ENCODE assay signal across 19 cellular contexts in genomic region chr16:1918312-1918889, GRCh38. TPM values are rescaled to one million over a fixed set of nuclear protein-coding genes. Genes with fewer than 3 reads are reported as not detected.
DNase-seq lines count a peak whose midpoint lies in the region; TF ChIP-seq lines count a peak whose summit lies in the region.
"Had no signal": no experiment of that assay in that cellular context is flagged by ENCODE, and none has a peak within 500 bp of the region (broad histone marks: within the 10 kb centered on the region; RNA-seq: fewer than 3 reads in every experiment).

TSS of gene HS3ST6 (minus strand) at chr16:1918415. CDS start at chr16:1918323, 92 bp downstream.

- no peak within 1 kb of the TSS for H3K27ac ChIP-seq in HUES48 (ENCODE audit: low read depth, low read length)
- peak within 1 kb of the TSS in 1 of 2 donors; percentile 16 for H3K27ac ChIP-seq in esophagus (ENCODE audit: low read depth in 2 of 2, low read length in 1 of 2)
- no peak within 1 kb of the TSS for H3K27ac ChIP-seq in neural cell (ENCODE audit: low read length)
- H3K27ac ChIP-seq: BLaER1 treated with 17β-estradiol and CSF1 and Interleukin-3, amounts not matched to agents 10 nM and 100 nM; dorsolateral prefrontal cortex had no signal

- TF ChIP-seq RAD21 in neural cell (conservative IDR thresholded peaks at IDR 0.05): no peak

- H3K9ac ChIP-seq in ES-I3 (ENCODE audit: low read depth, low read length): peak within 1 kb of the TSS; percentile 44; the same call in 1 of the 2 replicates
- H3K9ac ChIP-seq in HUES48 (ENCODE audit: low read depth, low read length): no peak within 1 kb of the TSS
- peak within 1 kb of the TSS; percentile 12 for H3K9ac ChIP-seq in neural cell (ENCODE audit: low read length)
- H3K9ac ChIP-seq: BLaER1 treated with 17β-estradiol and CSF1 and Interleukin-3, amounts not matched to agents 10 nM and 100 nM had no signal

- H3K4me1 ChIP-seq in ES-I3 (ENCODE audit: insufficient read depth, low read length) (peaks cover 13% of the 10 kb centered on the region; the same call in 1 of the 2 replicates), HUES48 (ENCODE audit: control insufficient read depth, insufficient read depth, low read length) (peaks cover 23% of the 10 kb centered on the region), esophagus (ENCODE audit: control insufficient read depth in 2 of 2, insufficient read depth in 2 of 2, low read length in 1 of 2) (peaks cover 17 to 36% of the 10 kb centered on the region in 2 donors)

- TF ChIP-seq EP300 in neural cell (conservative IDR thresholded peaks at IDR 0.05; ENCODE audit: poor library complexity, severe bottlenecking): no peak

- WGBS in esophagus, 2 donors: 2 to 3% methylated on average over 36 to 64 of the region's 65 CpGs

- H3K4me3 ChIP-seq in HUES48 (ENCODE audit: low read depth, low read length) (peak within 1 kb of the TSS; percentile 50), esophagus (ENCODE audit: low read depth in 1 of 2, low read length in 2 of 2) (peak within 1 kb of the TSS; percentile 57 to 64), neural cell (ENCODE audit: low read length) (peak within 1 kb of the TSS; percentile 57)
- H3K4me3 ChIP-seq: BLaER1 treated with 17β-estradiol and CSF1 and Interleukin-3, amounts not matched to agents 10 nM and 100 nM; GM12878 had no signal

- no peaks in the 10 kb centered on the region for H3K9me2 ChIP-seq in neural cell (ENCODE audit: insufficient read depth, low read length)

- DNase-seq in HPDE6-E6E7 (ENCODE audit: extremely low spot score) (no peak), hippocampal formation (lab: John Stamatoyannopoulos, UW) (no peak), SIG-M5 treated with dmso at 0.1 percent for 504 hours (lab: John Stamatoyannopoulos, UW; ENCODE audit: unreplicated experiment) (no peak)
- no peak for DNase-seq in activated T-cell treated with anti-CD3 and anti-CD28 coated beads, Interleukin-2, amount 50 U/mL, for 1 hour
- DNase-seq: activated B cell treated with CpG ODN at 0.5 μM for 24 hours; activated naive CD4-positive, alpha-beta T cell treated with Interleukin-2 at 50 U/mL for 16 hours; dorsolateral prefrontal cortex; HCEC 1CT; KBM-7; NCI-H1105; NCI-H524; T-cell had no signal

- no peaks in the 10 kb centered on the region for H3F3A ChIP-seq in neural cell (ENCODE audit: insufficient read depth, low read length, poor library complexity, severe bottlenecking)

- H3K9me3 ChIP-seq in ES-I3 (ENCODE audit: control insufficient read depth, insufficient read depth, low read length) (no peaks in the 10 kb centered on the region), HUES48 (ENCODE audit: control insufficient read depth, insufficient read depth, low read length) (no peaks in the 10 kb centered on the region), esophagus (ENCODE audit: control insufficient read depth in 2 of 2, insufficient read depth in 1 of 2, low read depth in 1 of 2, low read length in 1 of 2) (peaks cover 0 to 2% of the 10 kb centered on the region in 2 donors), neural cell (ENCODE audit: low read length) (no peaks in the 10 kb centered on the region)

- H3K27me3 ChIP-seq in HUES48 (ENCODE audit: control insufficient read depth, insufficient read depth, low read length) (peaks cover 83% of the 10 kb centered on the region), esophagus (ENCODE audit: control insufficient read depth in 1 of 2, insufficient read depth in 2 of 2, low read length in 2 of 2) (peaks cover 0 to 17% of the 10 kb centered on the region in 2 donors), neural cell (ENCODE audit: insufficient read depth, low read depth, low read length) (peaks cover 69% of the 10 kb centered on the region)

- no peaks in the 10 kb centered on the region for H4K20me1 ChIP-seq in neural cell (ENCODE audit: insufficient read depth)

- no peak for TF ChIP-seq CTCF in neural cell (IDR thresholded peaks at IDR 0.05; ENCODE audit: poor library complexity, severe bottlenecking)

- H3K4me2 ChIP-seq in neural cell (ENCODE audit: low read length): no peak within 1 kb of the TSS
- H3K4me2 ChIP-seq: BLaER1 treated with 17β-estradiol and CSF1 and Interleukin-3, amounts not matched to agents 10 nM and 100 nM had no signal

- H3K79me2 ChIP-seq in neural cell (replicated peaks; ENCODE audit: insufficient read depth, low read length): no peaks in the 10 kb centered on the region

- no peak within 1 kb of the TSS for H2AFZ ChIP-seq in neural cell (ENCODE audit: low read depth, low read length)

- H3K36me3 ChIP-seq in ES-I3 (ENCODE audit: insufficient read depth, low read length) (no peaks in the 10 kb centered on the region), HUES48 (ENCODE audit: control insufficient read depth, insufficient read depth, low read length) (no peaks in the 10 kb centered on the region), esophagus (ENCODE audit: control insufficient read depth in 2 of 2, insufficient read depth in 2 of 2, low read length in 1 of 2) (no peaks in the 10 kb centered on the region), neural cell (ENCODE audit: insufficient read depth, low read length) (no peaks in the 10 kb centered on the region)
- H3K36me3 ChIP-seq: BLaER1 treated with 17β-estradiol and CSF1 and Interleukin-3, amounts not matched to agents 10 nM and 100 nM had no signal

TF ChIP-seq in neural cell, 6 proteins besides CTCF, POLR2A, EP300 and RAD21:
- TF ChIP-seq SMC3 (conservative IDR thresholded peaks at IDR 0.05; ENCODE audit: poor library complexity) (no peak), EZH2 (IDR thresholded peaks at IDR 0.05; ENCODE audit: borderline replicate concordance, insufficient read depth, low read length, poor library complexity, severe bottlenecking) (peak; percentile 55)

RNA-seq across cellular contexts. Expression of gene HS3ST6, which starts in this region (rescaled TPM):
- 10 to 100 TPM in 1 of 2 donors, 1 to 10 TPM in 1; 8.0 to 16.3 TPM for polyA plus RNA-seq in esophagus
- polyA plus RNA-seq in neural cell: not detected in 2 replicates
- not detected in 2 replicates for polyA minus RNA-seq in neural cell
- polyA plus RNA-seq: GM12878, keratinocyte had no signal
